Comparison of ENCODE assay signal across 1 cellular context in the genomic region with DNA sequence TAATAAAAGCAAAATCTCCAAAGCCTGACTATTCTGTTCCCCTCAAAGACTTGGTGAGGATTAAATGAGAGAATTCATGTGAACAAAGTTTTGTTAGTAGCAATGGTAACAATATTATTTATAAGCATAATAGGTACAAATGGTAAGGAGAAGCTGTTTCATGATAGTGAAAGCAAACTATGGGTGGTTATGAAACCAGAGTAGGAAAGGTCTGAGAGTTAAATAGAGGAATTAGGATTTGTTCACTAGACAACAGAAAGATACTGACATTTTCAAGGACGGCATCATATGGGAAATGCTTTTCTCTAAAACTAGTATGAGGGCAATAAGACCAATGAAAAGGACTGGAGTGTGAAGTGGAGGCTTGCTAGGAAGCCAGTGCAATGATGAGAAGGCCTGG.
TF ChIP-seq lines count a peak whose summit lies in the region.

No MANE protein-coding gene starts in this region.

TF ChIP-seq in HepG2, 621 proteins besides CTCF, POLR2A, EP300 and RAD21 (continued from another document):
- no peak for TF ChIP-seq TERF1 (CRISPR knock-in tag; IDR thresholded peaks at IDR 0.05)
- no peak for TF ChIP-seq ZNF33B (CRISPR knock-in tag; IDR thresholded peaks at IDR 0.05)
